9 cellular contexts compared by ENCODE assay signal in the genomic region with DNA sequence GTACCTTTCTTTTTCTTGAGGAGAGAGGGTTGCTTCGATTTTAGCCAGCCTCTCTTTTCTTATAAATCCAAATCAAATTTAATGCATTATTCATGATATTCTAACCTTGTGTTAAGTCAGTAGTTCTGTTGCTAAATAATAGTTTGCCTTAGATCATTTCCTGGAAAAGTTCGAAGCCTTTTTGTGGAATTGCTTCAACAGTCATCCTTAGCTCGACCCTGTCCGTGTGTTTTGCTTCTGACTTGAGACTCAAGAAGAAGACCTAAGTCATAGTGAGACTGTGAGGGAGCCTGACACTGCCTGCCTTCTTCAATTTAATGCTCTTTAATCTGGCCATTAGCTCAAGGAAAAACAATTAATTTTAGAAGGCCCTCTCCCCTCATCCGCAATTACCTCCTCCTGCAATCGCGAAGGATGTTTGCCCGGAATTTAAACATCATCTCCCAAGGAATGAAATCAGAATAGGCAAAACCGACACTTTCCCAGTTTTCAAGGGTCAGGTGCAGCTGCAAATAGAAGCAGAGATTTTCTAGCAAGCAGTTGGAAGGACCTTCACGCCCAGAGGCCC. TPM values are rescaled to one million over a fixed set of nuclear protein-coding genes. Genes with fewer than 3 reads are reported as not detected.
A peak's percentile ranks its signal among the peaks of the same experiment; 100 is the strongest.
DNase-seq lines count a peak whose midpoint lies in the region; ATAC-seq lines count a peak whose summit lies in the region.
"Had no signal": no experiment of that assay in that cellular context is flagged by ENCODE, and none has a peak within 500 bp of the region (broad histone marks: within the 10 kb centered on the region; RNA-seq: fewer than 3 reads in every experiment).

No MANE protein-coding gene starts in this region.

- H3K4me3 ChIP-seq in iPS-18c (ENCODE audit: insufficient read depth, low read depth, low read length) (peak overlapping the region; percentile 24; the same call in 1 of the 2 replicates), subcutaneous abdominal adipose tissue (ENCODE audit: low read depth in 1 of 5, low read length in 5 of 5) (peak overlapping the region in 3 of 5 donors; percentile 34 to 65 (median 48))

- no peak overlapping the region for H3K9ac ChIP-seq in subcutaneous abdominal adipose tissue (ENCODE audit: low read length in 5 of 5)

- CTCF ChIA-PET in activated CD4-positive, alpha-beta T cell treated with anti-CD3 and anti-CD28 coated beads for 36 hours (lab: Charles Lee): interaction anchor here (0.6 to 8.5 kb wide), 9 partner anchors 12 to 400 kb away, joined by 3 to 138 read pairs (median 4); no protein-coding TSS in a partner anchor
- CTCF ChIA-PET in activated CD4-positive, alpha-beta memory T cell treated with anti-CD3 and anti-CD28 coated beads for 36 hours (lab: Charles Lee): interaction anchor here (0.8 to 11.6 kb wide), 3 partner anchors 107 to 400 kb away, joined by 3 to 204 read pairs (median 6); no protein-coding TSS in a partner anchor

- no peak for ATAC-seq in activated CD4-positive, alpha-beta T cell treated with anti-CD3 and anti-CD28 coated beads for 36 hours
- no peak for ATAC-seq in HG02759 (IDR thresholded peaks at IDR 0.05; ENCODE audit: unreplicated experiment)

- no peaks in the 10 kb centered on the region for H3K36me3 ChIP-seq in subcutaneous abdominal adipose tissue (ENCODE audit: control insufficient read depth in 5 of 5, insufficient read depth in 5 of 5, low read length in 5 of 5)

- H3K9me3 Mint-ChIP-seq in activated CD4-positive, alpha-beta T cell treated with anti-CD3 and anti-CD28 coated beads for 36 hours (ENCODE audit: low read depth): no peaks in the 10 kb centered on the region
- no peaks in the 10 kb centered on the region for H3K9me3 Mint-ChIP-seq in activated CD4-positive, alpha-beta memory T cell treated with anti-CD3 and anti-CD28 coated beads for 36 hours

- no peak overlapping the region for H3K27ac ChIP-seq in subcutaneous abdominal adipose tissue (ENCODE audit: low read depth, low read length)
- H3K27ac ChIP-seq: C4-2B had no signal

- H3K27ac Mint-ChIP-seq in activated CD4-positive, alpha-beta T cell treated with anti-CD3 and anti-CD28 coated beads for 36 hours: no peak overlapping the region
- H3K27ac Mint-ChIP-seq in activated CD4-positive, alpha-beta memory T cell treated with anti-CD3 and anti-CD28 coated beads for 36 hours: no peak overlapping the region

- peaks cover 0 to 14% (median 9%) of the 10 kb centered on the region in 5 donors for H3K27me3 ChIP-seq in subcutaneous abdominal adipose tissue (ENCODE audit: control insufficient read depth in 5 of 5, insufficient read depth in 4 of 5, low read length in 5 of 5)

- H3K4me3 Mint-ChIP-seq in activated CD4-positive, alpha-beta T cell treated with anti-CD3 and anti-CD28 coated beads for 36 hours: peak overlapping the region; percentile 71
- peak overlapping the region; percentile 71 for H3K4me3 Mint-ChIP-seq in activated CD4-positive, alpha-beta memory T cell treated with anti-CD3 and anti-CD28 coated beads for 36 hours

- H3K27me3 Mint-ChIP-seq in activated CD4-positive, alpha-beta T cell treated with anti-CD3 and anti-CD28 coated beads for 36 hours: no peaks in the 10 kb centered on the region
- no peaks in the 10 kb centered on the region for H3K27me3 Mint-ChIP-seq in activated CD4-positive, alpha-beta memory T cell treated with anti-CD3 and anti-CD28 coated beads for 36 hours

- POLR2A ChIA-PET in activated CD4-positive, alpha-beta T cell treated with anti-CD3 and anti-CD28 coated beads for 36 hours (lab: Charles Lee): no interaction called here
- POLR2A ChIA-PET in activated CD4-positive, alpha-beta memory T cell treated with anti-CD3 and anti-CD28 coated beads for 36 hours (lab: Charles Lee): no interaction called here

- intact Hi-C loops in activated CD4-positive, alpha-beta T cell treated with anti-CD3 and anti-CD28 coated beads for 36 hours (cut with DNase I, micrococcal nuclease): loop anchor here (1.0 to 10.0 kb wide), 8 partner anchors 33 to 601 kb away; partner anchors contain the start of gene GALNT6 (in 1 of the 2)
- intact Hi-C loops in activated CD4-positive, alpha-beta memory T cell treated with anti-CD3 and anti-CD28 coated beads for 36 hours (cut with micrococcal nuclease): loop anchor here (2.0 to 5.0 kb wide), 2 partner anchors 58 to 397 kb away; no protein-coding TSS in a partner anchor

- H3K4me1 Mint-ChIP-seq in activated CD4-positive, alpha-beta T cell treated with anti-CD3 and anti-CD28 coated beads for 36 hours: peaks cover 15% of the 10 kb centered on the region
- peaks cover 9% of the 10 kb centered on the region for H3K4me1 Mint-ChIP-seq in activated CD4-positive, alpha-beta memory T cell treated with anti-CD3 and anti-CD28 coated beads for 36 hours (ENCODE audit: low read depth)

- no peaks in the 10 kb centered on the region for H3K36me3 Mint-ChIP-seq in activated CD4-positive, alpha-beta T cell treated with anti-CD3 and anti-CD28 coated beads for 36 hours (ENCODE audit: low read depth)
- H3K36me3 Mint-ChIP-seq in activated CD4-positive, alpha-beta memory T cell treated with anti-CD3 and anti-CD28 coated beads for 36 hours: no peaks in the 10 kb centered on the region

- H3K9me3 ChIP-seq in iPS-18c (ENCODE audit: control insufficient read depth, insufficient read depth, low read length) (no peaks in the 10 kb centered on the region), subcutaneous abdominal adipose tissue (ENCODE audit: control insufficient read depth in 5 of 5, low read length in 5 of 5) (no peaks in the 10 kb centered on the region)

- no peak for DNase-seq in activated CD4-positive, alpha-beta T cell treated with anti-CD3 and anti-CD28 coated beads for 36 hours
- DNase-seq in activated CD4-positive, alpha-beta T cell treated with anti-CD3 and anti-CD28 coated beads for 48 hours: no peak
- no peak for DNase-seq in activated CD4-positive, alpha-beta memory T cell treated with anti-CD3 and anti-CD28 coated beads for 36 hours
- no peak for DNase-seq in activated gamma-delta T cell (lab: John Stamatoyannopoulos, UW)
- no peak for DNase-seq in NAMALWA (ENCODE audit: low spot score)

- peaks cover 0 to 10% (median 8%) of the 10 kb centered on the region in 5 donors for H3K4me1 ChIP-seq in subcutaneous abdominal adipose tissue (ENCODE audit: control insufficient read depth in 5 of 5, insufficient read depth in 5 of 5, low read length in 5 of 5)

RNA-seq across cellular contexts. Expression of gene SLC4A8, which starts 0.5 kb away (rescaled TPM):
- 1 to 10 TPM; 1.7 to 2.0 TPM for total RNA-seq in activated CD4-positive, alpha-beta T cell treated with anti-CD3 and anti-CD28 coated beads for 36 hours
- 1 to 10 TPM; 1.8 to 3.7 TPM for total RNA-seq in activated CD4-positive, alpha-beta memory T cell treated with anti-CD3 and anti-CD28 coated beads for 36 hours

RNA-seq across cellular contexts. Expression of gene GALNT6, which starts 33.0 kb away (rescaled TPM):
- total RNA-seq in activated CD4-positive, alpha-beta T cell treated with anti-CD3 and anti-CD28 coated beads for 36 hours: 10 to 100 TPM; 11.7 to 12.0 TPM
- total RNA-seq in activated CD4-positive, alpha-beta memory T cell treated with anti-CD3 and anti-CD28 coated beads for 36 hours: 10 to 100 TPM; 13.1 to 15.8 TPM
